In the genomic region with DNA sequence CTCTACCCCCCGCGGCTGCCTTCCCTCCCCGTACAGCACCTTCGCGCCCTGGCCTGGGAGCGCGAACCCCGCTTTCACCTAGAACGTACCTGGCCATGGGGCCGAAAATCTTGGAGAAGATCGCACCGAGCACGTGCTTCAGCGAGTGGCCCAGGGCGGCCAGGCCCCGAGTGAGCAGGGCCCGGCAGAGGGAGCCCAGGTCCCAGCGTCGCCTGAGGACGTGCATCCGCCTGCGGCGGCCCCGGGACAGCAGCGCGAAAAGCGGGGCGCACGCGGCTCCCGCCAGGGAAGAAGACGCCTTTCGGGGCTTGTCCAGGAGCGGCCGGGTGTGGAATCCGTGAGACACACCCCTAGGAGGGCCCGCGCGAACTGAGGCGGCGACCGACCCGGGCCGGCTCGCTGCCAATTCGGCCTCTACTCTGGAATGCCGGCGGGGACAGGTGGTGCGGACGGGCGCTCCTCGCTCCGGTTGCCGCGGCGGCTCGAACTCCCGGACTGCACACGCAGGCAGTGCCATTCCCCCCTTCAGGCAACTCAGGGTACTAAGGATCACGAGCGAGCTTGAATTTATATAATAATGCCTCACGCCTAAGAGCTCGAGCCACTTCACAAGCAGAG, we compare ENCODE assay signal across 1 cellular context.
TF ChIP-seq lines count a peak whose summit lies in the region.

A gene (minus strand): TSS at position 544 of the 618 bp plus-strand sequence.

TF ChIP-seq in HepG2, 621 proteins besides CTCF, POLR2A, EP300 and RAD21 (continued from another document and continues in another):
- TF ChIP-seq, protein P1, sequence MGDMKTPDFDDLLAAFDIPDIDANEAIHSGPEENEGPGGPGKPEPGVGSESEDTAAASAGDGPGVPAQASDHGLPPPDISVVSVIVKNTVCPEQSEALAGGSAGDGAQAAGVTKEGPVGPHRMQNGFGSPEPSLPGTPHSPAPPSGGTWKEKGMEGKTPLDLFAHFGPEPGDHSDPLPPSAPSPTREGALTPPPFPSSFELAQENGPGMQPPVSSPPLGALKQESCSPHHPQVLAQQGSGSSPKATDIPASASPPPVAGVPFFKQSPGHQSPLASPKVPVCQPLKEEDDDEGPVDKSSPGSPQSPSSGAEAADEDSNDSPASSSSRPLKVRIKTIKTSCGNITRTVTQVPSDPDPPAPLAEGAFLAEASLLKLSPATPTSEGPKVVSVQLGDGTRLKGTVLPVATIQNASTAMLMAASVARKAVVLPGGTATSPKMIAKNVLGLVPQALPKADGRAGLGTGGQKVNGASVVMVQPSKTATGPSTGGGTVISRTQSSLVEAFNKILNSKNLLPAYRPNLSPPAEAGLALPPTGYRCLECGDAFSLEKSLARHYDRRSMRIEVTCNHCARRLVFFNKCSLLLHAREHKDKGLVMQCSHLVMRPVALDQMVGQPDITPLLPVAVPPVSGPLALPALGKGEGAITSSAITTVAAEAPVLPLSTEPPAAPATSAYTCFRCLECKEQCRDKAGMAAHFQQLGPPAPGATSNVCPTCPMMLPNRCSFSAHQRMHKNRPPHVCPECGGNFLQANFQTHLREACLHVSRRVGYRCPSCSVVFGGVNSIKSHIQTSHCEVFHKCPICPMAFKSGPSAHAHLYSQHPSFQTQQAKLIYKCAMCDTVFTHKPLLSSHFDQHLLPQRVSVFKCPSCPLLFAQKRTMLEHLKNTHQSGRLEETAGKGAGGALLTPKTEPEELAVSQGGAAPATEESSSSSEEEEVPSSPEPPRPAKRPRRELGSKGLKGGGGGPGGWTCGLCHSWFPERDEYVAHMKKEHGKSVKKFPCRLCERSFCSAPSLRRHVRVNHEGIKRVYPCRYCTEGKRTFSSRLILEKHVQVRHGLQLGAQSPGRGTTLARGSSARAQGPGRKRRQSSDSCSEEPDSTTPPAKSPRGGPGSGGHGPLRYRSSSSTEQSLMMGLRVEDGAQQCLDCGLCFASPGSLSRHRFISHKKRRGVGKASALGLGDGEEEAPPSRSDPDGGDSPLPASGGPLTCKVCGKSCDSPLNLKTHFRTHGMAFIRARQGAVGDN (CRISPR knock-in tag; IDR thresholded peaks at IDR 0.05): peak; percentile 48
- TF ChIP-seq, protein P2, sequence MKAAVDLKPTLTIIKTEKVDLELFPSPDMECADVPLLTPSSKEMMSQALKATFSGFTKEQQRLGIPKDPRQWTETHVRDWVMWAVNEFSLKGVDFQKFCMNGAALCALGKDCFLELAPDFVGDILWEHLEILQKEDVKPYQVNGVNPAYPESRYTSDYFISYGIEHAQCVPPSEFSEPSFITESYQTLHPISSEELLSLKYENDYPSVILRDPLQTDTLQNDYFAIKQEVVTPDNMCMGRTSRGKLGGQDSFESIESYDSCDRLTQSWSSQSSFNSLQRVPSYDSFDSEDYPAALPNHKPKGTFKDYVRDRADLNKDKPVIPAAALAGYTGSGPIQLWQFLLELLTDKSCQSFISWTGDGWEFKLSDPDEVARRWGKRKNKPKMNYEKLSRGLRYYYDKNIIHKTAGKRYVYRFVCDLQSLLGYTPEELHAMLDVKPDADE (CRISPR knock-in tag; IDR thresholded peaks at IDR 0.05): no peak
- TF ChIP-seq, protein P3, sequence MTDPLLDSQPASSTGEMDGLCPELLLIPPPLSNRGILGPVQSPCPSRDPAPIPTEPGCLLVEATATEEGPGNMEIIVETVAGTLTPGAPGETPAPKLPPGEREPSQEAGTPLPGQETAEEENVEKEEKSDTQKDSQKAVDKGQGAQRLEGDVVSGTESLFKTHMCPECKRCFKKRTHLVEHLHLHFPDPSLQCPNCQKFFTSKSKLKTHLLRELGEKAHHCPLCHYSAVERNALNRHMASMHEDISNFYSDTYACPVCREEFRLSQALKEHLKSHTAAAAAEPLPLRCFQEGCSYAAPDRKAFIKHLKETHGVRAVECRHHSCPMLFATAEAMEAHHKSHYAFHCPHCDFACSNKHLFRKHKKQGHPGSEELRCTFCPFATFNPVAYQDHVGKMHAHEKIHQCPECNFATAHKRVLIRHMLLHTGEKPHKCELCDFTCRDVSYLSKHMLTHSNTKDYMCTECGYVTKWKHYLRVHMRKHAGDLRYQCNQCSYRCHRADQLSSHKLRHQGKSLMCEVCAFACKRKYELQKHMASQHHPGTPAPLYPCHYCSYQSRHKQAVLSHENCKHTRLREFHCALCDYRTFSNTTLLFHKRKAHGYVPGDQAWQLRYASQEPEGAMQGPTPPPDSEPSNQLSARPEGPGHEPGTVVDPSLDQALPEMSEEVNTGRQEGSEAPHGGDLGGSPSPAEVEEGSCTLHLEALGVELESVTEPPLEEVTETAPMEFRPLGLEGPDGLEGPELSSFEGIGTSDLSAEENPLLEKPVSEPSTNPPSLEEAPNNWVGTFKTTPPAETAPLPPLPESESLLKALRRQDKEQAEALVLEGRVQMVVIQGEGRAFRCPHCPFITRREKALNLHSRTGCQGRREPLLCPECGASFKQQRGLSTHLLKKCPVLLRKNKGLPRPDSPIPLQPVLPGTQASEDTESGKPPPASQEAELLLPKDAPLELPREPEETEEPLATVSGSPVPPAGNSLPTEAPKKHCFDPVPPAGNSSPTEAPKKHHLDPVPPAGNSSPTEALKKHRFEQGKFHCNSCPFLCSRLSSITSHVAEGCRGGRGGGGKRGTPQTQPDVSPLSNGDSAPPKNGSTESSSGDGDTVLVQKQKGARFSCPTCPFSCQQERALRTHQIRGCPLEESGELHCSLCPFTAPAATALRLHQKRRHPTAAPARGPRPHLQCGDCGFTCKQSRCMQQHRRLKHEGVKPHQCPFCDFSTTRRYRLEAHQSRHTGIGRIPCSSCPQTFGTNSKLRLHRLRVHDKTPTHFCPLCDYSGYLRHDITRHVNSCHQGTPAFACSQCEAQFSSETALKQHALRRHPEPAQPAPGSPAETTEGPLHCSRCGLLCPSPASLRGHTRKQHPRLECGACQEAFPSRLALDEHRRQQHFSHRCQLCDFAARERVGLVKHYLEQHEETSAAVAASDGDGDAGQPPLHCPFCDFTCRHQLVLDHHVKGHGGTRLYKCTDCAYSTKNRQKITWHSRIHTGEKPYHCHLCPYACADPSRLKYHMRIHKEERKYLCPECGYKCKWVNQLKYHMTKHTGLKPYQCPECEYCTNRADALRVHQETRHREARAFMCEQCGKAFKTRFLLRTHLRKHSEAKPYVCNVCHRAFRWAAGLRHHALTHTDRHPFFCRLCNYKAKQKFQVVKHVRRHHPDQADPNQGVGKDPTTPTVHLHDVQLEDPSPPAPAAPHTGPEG (CRISPR knock-in tag; IDR thresholded peaks at IDR 0.05): 0 out of 2 replicates have a peak, but pooled peaks have one; percentile 32
- TF ChIP-seq, protein P4, sequence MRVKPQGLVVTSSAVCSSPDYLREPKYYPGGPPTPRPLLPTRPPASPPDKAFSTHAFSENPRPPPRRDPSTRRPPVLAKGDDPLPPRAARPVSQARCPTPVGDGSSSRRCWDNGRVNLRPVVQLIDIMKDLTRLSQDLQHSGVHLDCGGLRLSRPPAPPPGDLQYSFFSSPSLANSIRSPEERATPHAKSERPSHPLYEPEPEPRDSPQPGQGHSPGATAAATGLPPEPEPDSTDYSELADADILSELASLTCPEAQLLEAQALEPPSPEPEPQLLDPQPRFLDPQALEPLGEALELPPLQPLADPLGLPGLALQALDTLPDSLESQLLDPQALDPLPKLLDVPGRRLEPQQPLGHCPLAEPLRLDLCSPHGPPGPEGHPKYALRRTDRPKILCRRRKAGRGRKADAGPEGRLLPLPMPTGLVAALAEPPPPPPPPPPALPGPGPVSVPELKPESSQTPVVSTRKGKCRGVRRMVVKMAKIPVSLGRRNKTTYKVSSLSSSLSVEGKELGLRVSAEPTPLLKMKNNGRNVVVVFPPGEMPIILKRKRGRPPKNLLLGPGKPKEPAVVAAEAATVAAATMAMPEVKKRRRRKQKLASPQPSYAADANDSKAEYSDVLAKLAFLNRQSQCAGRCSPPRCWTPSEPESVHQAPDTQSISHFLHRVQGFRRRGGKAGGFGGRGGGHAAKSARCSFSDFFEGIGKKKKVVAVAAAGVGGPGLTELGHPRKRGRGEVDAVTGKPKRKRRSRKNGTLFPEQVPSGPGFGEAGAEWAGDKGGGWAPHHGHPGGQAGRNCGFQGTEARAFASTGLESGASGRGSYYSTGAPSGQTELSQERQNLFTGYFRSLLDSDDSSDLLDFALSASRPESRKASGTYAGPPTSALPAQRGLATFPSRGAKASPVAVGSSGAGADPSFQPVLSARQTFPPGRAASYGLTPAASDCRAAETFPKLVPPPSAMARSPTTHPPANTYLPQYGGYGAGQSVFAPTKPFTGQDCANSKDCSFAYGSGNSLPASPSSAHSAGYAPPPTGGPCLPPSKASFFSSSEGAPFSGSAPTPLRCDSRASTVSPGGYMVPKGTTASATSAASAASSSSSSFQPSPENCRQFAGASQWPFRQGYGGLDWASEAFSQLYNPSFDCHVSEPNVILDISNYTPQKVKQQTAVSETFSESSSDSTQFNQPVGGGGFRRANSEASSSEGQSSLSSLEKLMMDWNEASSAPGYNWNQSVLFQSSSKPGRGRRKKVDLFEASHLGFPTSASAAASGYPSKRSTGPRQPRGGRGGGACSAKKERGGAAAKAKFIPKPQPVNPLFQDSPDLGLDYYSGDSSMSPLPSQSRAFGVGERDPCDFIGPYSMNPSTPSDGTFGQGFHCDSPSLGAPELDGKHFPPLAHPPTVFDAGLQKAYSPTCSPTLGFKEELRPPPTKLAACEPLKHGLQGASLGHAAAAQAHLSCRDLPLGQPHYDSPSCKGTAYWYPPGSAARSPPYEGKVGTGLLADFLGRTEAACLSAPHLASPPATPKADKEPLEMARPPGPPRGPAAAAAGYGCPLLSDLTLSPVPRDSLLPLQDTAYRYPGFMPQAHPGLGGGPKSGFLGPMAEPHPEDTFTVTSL (CRISPR knock-in tag; IDR thresholded peaks at IDR 0.05; ENCODE audit: borderline replicate concordance): no peak
- no peak for TF ChIP-seq HNRNPL (IDR thresholded peaks at IDR 0.05; ENCODE audit: low read depth, low read length)
- TF ChIP-seq HNF4G (IDR thresholded peaks at IDR 0.05; ENCODE audit: borderline replicate concordance, low read depth, low read length): no peak
- no peak for TF ChIP-seq HNF4G (CRISPR knock-in tag; IDR thresholded peaks at IDR 0.05; ENCODE audit: borderline replicate concordance, low read depth)
- TF ChIP-seq REPIN1 (CRISPR knock-in tag; IDR thresholded peaks at IDR 0.05; ENCODE audit: borderline replicate concordance, low read depth): no peak
- no peak for TF ChIP-seq ZBTB3 (CRISPR knock-in tag; IDR thresholded peaks at IDR 0.05; ENCODE audit: borderline replicate concordance, low read depth)
- no peak for TF ChIP-seq ZNF703 (CRISPR knock-in tag; IDR thresholded peaks at IDR 0.05; ENCODE audit: borderline replicate concordance)
- TF ChIP-seq RBM22 (optimal IDR thresholded peaks at IDR 0.05; ENCODE audit: low read length): no peak
- TF ChIP-seq, protein P5, sequence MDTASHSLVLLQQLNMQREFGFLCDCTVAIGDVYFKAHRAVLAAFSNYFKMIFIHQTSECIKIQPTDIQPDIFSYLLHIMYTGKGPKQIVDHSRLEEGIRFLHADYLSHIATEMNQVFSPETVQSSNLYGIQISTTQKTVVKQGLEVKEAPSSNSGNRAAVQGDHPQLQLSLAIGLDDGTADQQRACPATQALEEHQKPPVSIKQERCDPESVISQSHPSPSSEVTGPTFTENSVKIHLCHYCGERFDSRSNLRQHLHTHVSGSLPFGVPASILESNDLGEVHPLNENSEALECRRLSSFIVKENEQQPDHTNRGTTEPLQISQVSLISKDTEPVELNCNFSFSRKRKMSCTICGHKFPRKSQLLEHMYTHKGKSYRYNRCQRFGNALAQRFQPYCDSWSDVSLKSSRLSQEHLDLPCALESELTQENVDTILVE (CRISPR knock-in tag; IDR thresholded peaks at IDR 0.05): no peak
- TF ChIP-seq ETV6 (CRISPR knock-in tag; conservative IDR thresholded peaks at IDR 0.05): no peak
- TF ChIP-seq, protein P6, sequence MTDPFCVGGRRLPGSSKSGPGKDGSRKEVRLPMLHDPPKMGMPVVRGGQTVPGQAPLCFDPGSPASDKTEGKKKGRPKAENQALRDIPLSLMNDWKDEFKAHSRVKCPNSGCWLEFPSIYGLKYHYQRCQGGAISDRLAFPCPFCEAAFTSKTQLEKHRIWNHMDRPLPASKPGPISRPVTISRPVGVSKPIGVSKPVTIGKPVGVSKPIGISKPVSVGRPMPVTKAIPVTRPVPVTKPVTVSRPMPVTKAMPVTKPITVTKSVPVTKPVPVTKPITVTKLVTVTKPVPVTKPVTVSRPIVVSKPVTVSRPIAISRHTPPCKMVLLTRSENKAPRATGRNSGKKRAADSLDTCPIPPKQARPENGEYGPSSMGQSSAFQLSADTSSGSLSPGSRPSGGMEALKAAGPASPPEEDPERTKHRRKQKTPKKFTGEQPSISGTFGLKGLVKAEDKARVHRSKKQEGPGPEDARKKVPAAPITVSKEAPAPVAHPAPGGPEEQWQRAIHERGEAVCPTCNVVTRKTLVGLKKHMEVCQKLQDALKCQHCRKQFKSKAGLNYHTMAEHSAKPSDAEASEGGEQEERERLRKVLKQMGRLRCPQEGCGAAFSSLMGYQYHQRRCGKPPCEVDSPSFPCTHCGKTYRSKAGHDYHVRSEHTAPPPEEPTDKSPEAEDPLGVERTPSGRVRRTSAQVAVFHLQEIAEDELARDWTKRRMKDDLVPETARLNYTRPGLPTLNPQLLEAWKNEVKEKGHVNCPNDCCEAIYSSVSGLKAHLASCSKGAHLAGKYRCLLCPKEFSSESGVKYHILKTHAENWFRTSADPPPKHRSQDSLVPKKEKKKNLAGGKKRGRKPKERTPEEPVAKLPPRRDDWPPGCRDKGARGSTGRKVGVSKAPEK (CRISPR knock-in tag; IDR thresholded peaks at IDR 0.05; ENCODE audit: borderline replicate concordance): no peak
- no peak for TF ChIP-seq ZMYM3 (CRISPR knock-in tag; IDR thresholded peaks at IDR 0.05)
- TF ChIP-seq, protein P7, sequence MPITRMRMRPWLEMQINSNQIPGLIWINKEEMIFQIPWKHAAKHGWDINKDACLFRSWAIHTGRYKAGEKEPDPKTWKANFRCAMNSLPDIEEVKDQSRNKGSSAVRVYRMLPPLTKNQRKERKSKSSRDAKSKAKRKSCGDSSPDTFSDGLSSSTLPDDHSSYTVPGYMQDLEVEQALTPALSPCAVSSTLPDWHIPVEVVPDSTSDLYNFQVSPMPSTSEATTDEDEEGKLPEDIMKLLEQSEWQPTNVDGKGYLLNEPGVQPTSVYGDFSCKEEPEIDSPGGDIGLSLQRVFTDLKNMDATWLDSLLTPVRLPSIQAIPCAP (CRISPR knock-in tag; IDR thresholded peaks at IDR 0.05; ENCODE audit: low read depth): no peak
- TF ChIP-seq MTF2 (CRISPR knock-in tag; IDR thresholded peaks at IDR 0.05; ENCODE audit: borderline replicate concordance): 0 out of 2 replicates have a peak, but pooled peaks have one; percentile 28
- TF ChIP-seq NR2F2 (IDR thresholded peaks at IDR 0.05; ENCODE audit: borderline replicate concordance, low read depth): no peak
- peak; percentile 29 for TF ChIP-seq HNRNPLL (IDR thresholded peaks at IDR 0.05; ENCODE audit: low read depth, low read length, poor library complexity, severe bottlenecking)
- TF ChIP-seq U2AF1 (optimal IDR thresholded peaks at IDR 0.05; ENCODE audit: low read depth, low read length): no peak
- no peak for TF ChIP-seq HMGA1 (CRISPR knock-in tag; conservative IDR thresholded peaks at IDR 0.05)
- TF ChIP-seq TAF1 (CRISPR knock-in tag; IDR thresholded peaks at IDR 0.05): no peak
